1 cellular context compared by ENCODE assay signal in genomic region chr6:151148111-151148510, GRCh38.
A peak's percentile ranks its signal among the peaks of the same experiment; 100 is the strongest.
TF ChIP-seq lines count a peak whose summit lies in the region.

No MANE protein-coding gene starts in this region.

TF ChIP-seq in HepG2, 621 proteins besides CTCF, POLR2A, EP300 and RAD21 (continued from another document):
- TF ChIP-seq MNT (IDR thresholded peaks at IDR 0.05): peak; percentile 62; the same call in 1 of the 2 replicates
- TF ChIP-seq ZNF512B (CRISPR knock-in tag; IDR thresholded peaks at IDR 0.05; ENCODE audit: borderline replicate concordance): no peak
- TF ChIP-seq POGZ (CRISPR knock-in tag; IDR thresholded peaks at IDR 0.05): no peak
